ENCODE assay signal across 18 cellular contexts in the genomic region with DNA sequence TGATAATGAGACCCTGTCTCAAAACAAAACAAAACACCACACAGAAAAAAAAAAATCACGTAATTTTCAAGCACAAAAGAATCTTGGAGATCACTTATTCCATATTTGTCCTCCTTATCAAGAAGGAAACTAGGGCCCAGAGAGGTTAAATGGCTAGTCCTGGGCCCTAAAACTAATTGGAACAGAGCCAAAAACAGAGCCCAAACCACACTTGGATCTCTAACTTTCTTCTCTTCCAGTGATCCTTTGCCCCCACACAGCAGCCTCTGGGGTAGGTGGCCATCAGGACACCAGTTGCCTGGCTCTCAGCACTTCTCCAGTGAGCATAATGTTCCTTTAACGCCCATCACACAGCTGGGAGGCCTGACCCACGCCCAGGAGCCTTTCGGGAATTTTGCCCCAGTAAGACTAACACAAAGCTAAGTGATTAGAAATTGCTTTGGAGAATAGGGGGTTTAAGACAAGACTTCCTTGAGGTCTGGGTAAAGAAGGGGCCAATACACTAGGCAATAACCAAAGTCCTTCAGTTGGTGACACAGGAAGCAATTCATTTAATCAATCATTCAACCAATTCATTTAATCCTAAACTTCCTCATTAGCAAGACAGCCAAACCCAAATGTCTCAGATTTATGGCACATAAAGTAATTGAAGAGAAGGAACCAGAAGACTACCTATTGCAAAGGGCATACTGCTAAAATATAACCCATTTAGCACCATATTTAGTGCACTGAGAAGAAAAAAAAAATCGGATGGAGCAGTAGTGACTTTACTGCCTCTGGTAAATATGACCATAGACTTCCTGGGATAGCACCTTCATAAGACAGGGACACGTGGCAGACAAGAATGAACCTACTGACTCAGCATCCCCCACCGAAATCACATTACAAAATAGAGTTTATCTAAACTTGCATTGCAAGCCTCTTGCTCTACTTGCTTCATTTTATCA.
"Had no signal": no experiment of that assay in that cellular context is flagged by ENCODE, and none has a peak within 500 bp of the region (broad histone marks: within the 10 kb centered on the region; RNA-seq: fewer than 3 reads in every experiment).

No MANE protein-coding gene starts in this region.

- DNase-seq: activated CD4-positive, CD25-positive, alpha-beta regulatory T cell treated with anti-CD3 and anti-CD28 coated beads, Interleukin-2, amount 50 U/mL, for 72 hours; activated naive CD4-positive, alpha-beta T cell treated with Interleukin-2 at 50 U/mL for 16 hours; activated naive CD8-positive, alpha-beta T cell treated with anti-CD3 and anti-CD28 coated beads, Interleukin-2, amount 50 U/mL, for 24 hours; dorsolateral prefrontal cortex; islet precursor cell; left lung; natural killer cell; right cardiac atrium; spleen; T-helper 9 cell had no signal

- H3K27me3 ChIP-seq: ascending aorta, dorsolateral prefrontal cortex, hepatocyte, left lung, spleen had no signal

- H3K4me3 Mint-ChIP-seq: activated naive CD8-positive, alpha-beta T cell treated with anti-CD3 and anti-CD28 coated beads, Interleukin-2, amount 50 U/mL, for 24 hours; activated T-helper 17 cell treated with anti-CD3 and anti-CD28 coated beads, Interleukin-2, amount 50 U/mL, for 72 hours; memory B cell; natural killer cell; stimulated activated naive CD8-positive, alpha-beta T cell treated with anti-CD3 and anti-CD28 coated beads, Interleukin-15, Interleukin-2, amounts not matched to agents 100 ng/mL and 50 ng/mL, for 24 hours had no signal

- H3K4me1 Mint-ChIP-seq: activated naive CD8-positive, alpha-beta T cell treated with anti-CD3 and anti-CD28 coated beads, Interleukin-2, amount 50 U/mL, for 24 hours; activated T-helper 17 cell treated with anti-CD3 and anti-CD28 coated beads, Interleukin-2, amount 50 U/mL, for 72 hours; natural killer cell had no signal

- H3K4me2 ChIP-seq: hepatocyte had no signal

- ATAC-seq: activated naive CD8-positive, alpha-beta T cell treated with anti-CD3 and anti-CD28 coated beads, Interleukin-2, amount 50 U/mL, for 24 hours; activated T-helper 17 cell treated with anti-CD3 and anti-CD28 coated beads, Interleukin-2, amount 50 U/mL, for 72 hours; left lung; natural killer cell had no signal

- H3K9me3 ChIP-seq: ascending aorta, left lung, prostate gland, spleen had no signal

- H3K9me3 Mint-ChIP-seq: activated naive CD8-positive, alpha-beta T cell treated with anti-CD3 and anti-CD28 coated beads, Interleukin-2, amount 50 U/mL, for 24 hours; activated T-helper 17 cell treated with anti-CD3 and anti-CD28 coated beads, Interleukin-2, amount 50 U/mL, for 72 hours; memory B cell; natural killer cell; stimulated activated naive CD8-positive, alpha-beta T cell treated with anti-CD3 and anti-CD28 coated beads, Interleukin-15, Interleukin-2, amounts not matched to agents 100 ng/mL and 50 ng/mL, for 24 hours had no signal

- FAIRE-seq: bronchial epithelial cell, endometrium had no signal

- H3K27ac ChIP-seq: ascending aorta, hepatocyte, left lung, prostate gland, spleen had no signal

- H3K4me3 ChIP-seq: ascending aorta, dorsolateral prefrontal cortex, hepatocyte, left lung, prostate gland, spleen had no signal

- H3K27ac Mint-ChIP-seq: activated naive CD8-positive, alpha-beta T cell treated with anti-CD3 and anti-CD28 coated beads, Interleukin-2, amount 50 U/mL, for 24 hours; activated T-helper 17 cell treated with anti-CD3 and anti-CD28 coated beads, Interleukin-2, amount 50 U/mL, for 72 hours; memory B cell; natural killer cell; stimulated activated naive CD8-positive, alpha-beta T cell treated with anti-CD3 and anti-CD28 coated beads, Interleukin-15, Interleukin-2, amounts not matched to agents 100 ng/mL and 50 ng/mL, for 24 hours had no signal

- H3K36me3 Mint-ChIP-seq: memory B cell, natural killer cell had no signal

- H3K27me3 Mint-ChIP-seq: activated T-helper 17 cell treated with anti-CD3 and anti-CD28 coated beads, Interleukin-2, amount 50 U/mL, for 72 hours; memory B cell had no signal

- H3K36me3 ChIP-seq: ascending aorta, left lung, prostate gland, spleen had no signal

- H2AFZ ChIP-seq: hepatocyte had no signal
